ENCODE assay signal across 8 cellular contexts in the genomic region with DNA sequence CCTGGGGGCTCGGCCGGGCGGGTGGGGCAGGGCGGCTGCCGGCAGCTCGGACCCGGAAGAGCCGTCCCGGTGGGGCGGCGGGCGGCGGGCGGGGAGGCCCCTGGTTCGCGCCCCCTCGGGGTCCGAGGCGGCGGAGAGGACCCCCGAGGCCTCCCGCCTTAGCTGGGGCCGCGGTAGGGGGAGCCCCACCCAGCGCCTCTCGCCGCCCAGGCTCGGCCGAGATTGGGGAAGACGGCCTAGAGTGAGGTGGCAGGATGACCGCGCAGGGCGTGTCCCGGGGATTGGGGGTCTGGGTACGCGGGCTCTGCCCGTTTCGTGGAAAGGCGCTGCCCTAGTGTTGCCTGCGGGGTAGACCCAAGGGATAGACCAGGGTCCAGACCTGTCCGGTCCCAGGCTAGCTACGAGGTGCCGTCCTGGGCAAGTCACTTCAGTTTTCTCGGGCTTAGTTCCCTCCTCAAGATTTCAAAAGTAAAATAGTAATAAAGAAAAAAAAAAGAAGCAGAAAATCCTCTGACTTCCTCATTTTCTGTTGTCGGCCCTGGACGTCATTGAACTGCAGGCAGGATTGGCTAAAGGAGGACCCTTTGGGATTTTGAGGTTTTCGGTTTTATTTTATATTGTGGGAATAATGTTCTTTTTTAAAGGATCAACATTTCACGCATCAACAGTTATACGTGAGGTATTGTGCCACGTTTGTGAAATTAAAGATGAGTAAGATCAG. TPM values are rescaled to one million over a fixed set of nuclear protein-coding genes. Genes with fewer than 3 reads are reported as not detected.
A peak's percentile ranks its signal among the peaks of the same experiment; 100 is the strongest.
DNase-seq lines count a peak whose midpoint lies in the region; ATAC-seq and TF ChIP-seq lines count a peak whose summit lies in the region.

No MANE protein-coding gene starts in this region.

- TF ChIP-seq POLR2A in vagina (IDR thresholded peaks at IDR 0.05): no peak

- H3K27ac Mint-ChIP-seq in activated naive CD4-positive, alpha-beta T cell treated with anti-CD3 and anti-CD28 coated beads, Interleukin-2, amount 50 U/mL, for 24 hours: peak overlapping the region; percentile 90

- H3K9me3 ChIP-seq in BE2C (no peaks in the 10 kb centered on the region), SJSA1 (replicated peaks) (no peaks in the 10 kb centered on the region), vagina (no peaks in the 10 kb centered on the region)

- H3K27me3 ChIP-seq in BE2C (no peaks in the 10 kb centered on the region), SJSA1 (replicated peaks) (no peaks in the 10 kb centered on the region), vagina (no peaks in the 10 kb centered on the region)

- intact Hi-C loops in cardiac septum (cut with DNase I) (no loop called here), posterior vena cava (cut with DNase I) (loop anchor here in 1 of 2 donors (1.0 to 10.0 kb wide), 2 partner anchors 12 to 76 kb away; no protein-coding TSS in a partner anchor), vagina (cut with DNase I) (no loop called here)

- TF ChIP-seq CTCF in BE2C (IDR thresholded peaks at IDR 0.05; ENCODE audit: low read depth, low read length): no peak
- no peak for TF ChIP-seq CTCF in vagina (IDR thresholded peaks at IDR 0.05)

- no peaks in the 10 kb centered on the region for H3K9me3 Mint-ChIP-seq in activated naive CD4-positive, alpha-beta T cell treated with anti-CD3 and anti-CD28 coated beads, Interleukin-2, amount 50 U/mL, for 24 hours

- H3K4me3 ChIP-seq in BE2C (ENCODE audit: low read depth, low read length) (peak overlapping the region; percentile 79), SJSA1 (peak overlapping the region; percentile 85), vagina (peak overlapping the region; percentile 93 to 100)

- peak; percentile 64 for DNase-seq in BE2C
- DNase-seq in SJSA1 (ENCODE audit: low read depth in 1 of 2, low spot score in 2 of 2): peak; percentile 77 to 79
- DNase-seq in cardiac septum (ENCODE audit: low spot score): peak; percentile 88
- DNase-seq in posterior vena cava (ENCODE audit: low spot score): peak; percentile 94
- peak in 1 of 2 donors; percentile 91 for DNase-seq in vagina (ENCODE audit: extremely low spot score in 2 of 2)

- ATAC-seq in GM19397 (IDR thresholded peaks at IDR 0.05; ENCODE audit: unreplicated experiment) (peak; percentile 42), HG03457 (IDR thresholded peaks at IDR 0.05; ENCODE audit: unreplicated experiment) (peak; percentile 32)

- H3K36me3 ChIP-seq in BE2C (peaks cover 3% of the 10 kb centered on the region; the same call in 1 of the 2 replicates), SJSA1 (peaks cover 43% of the 10 kb centered on the region), vagina (peaks cover 0 to 14% of the 10 kb centered on the region in 2 donors)

- no peaks in the 10 kb centered on the region for H3K27me3 Mint-ChIP-seq in activated naive CD4-positive, alpha-beta T cell treated with anti-CD3 and anti-CD28 coated beads, Interleukin-2, amount 50 U/mL, for 24 hours

- H3K36me3 Mint-ChIP-seq in activated naive CD4-positive, alpha-beta T cell treated with anti-CD3 and anti-CD28 coated beads, Interleukin-2, amount 50 U/mL, for 24 hours: peaks cover 12% of the 10 kb centered on the region

- H3K4me3 Mint-ChIP-seq in activated naive CD4-positive, alpha-beta T cell treated with anti-CD3 and anti-CD28 coated beads, Interleukin-2, amount 50 U/mL, for 24 hours: peak overlapping the region; percentile 91

- peaks cover 54% of the 10 kb centered on the region for H3K4me1 Mint-ChIP-seq in activated naive CD4-positive, alpha-beta T cell treated with anti-CD3 and anti-CD28 coated beads, Interleukin-2, amount 50 U/mL, for 24 hours

- no peaks in the 10 kb centered on the region for H3K4me1 ChIP-seq in BE2C
- H3K4me1 ChIP-seq in SJSA1 (replicated peaks): peaks cover 33% of the 10 kb centered on the region
- peaks cover 45% of the 10 kb centered on the region for H3K4me1 ChIP-seq in vagina

- H3K27ac ChIP-seq in SJSA1 (peak overlapping the region; percentile 95), vagina (peak overlapping the region; percentile 98)

RNA-seq across cellular contexts. Expression of a gene that starts 0.6 kb away (rescaled TPM):
- polyA plus RNA-seq in BE2C (2012; ENCODE audit: insufficient read depth, insufficient read length, low read depth): 20.1 TPM
- 163 and 235 TPM in 2 replicates for total RNA-seq in SJSA1 (2014; rRNA removed; shearing (Covaris generic))
- 45.6 TPM for total RNA-seq in cardiac septum
- total RNA-seq in posterior vena cava: 100 to 1,000 TPM; 216 to 265 TPM
- total RNA-seq in vagina: 261 TPM

RNA-seq across cellular contexts. Expression of a gene that starts 36.5 kb away (rescaled TPM):
- 1.1 TPM for polyA plus RNA-seq in BE2C (2012; ENCODE audit: insufficient read depth, insufficient read length, low read depth)
- 0.66 and 4.1 TPM in 2 replicates for total RNA-seq in SJSA1 (2014; rRNA removed; shearing (Covaris generic))
- 5.6 TPM for total RNA-seq in cardiac septum
- 1 to 10 TPM; 3.5 to 4.0 TPM for total RNA-seq in posterior vena cava
- 8.3 TPM for total RNA-seq in vagina
